Comparison of ENCODE assay signal across 16 cellular contexts in genomic region chr11:120554771-120555432, GRCh38. TPM values are rescaled to one million over a fixed set of nuclear protein-coding genes. Genes with fewer than 3 reads are reported as not detected.
DNase-seq lines count a peak whose midpoint lies in the region; ATAC-seq, FAIRE-seq and TF ChIP-seq lines count a peak whose summit lies in the region.
"Had no signal": no experiment of that assay in that cellular context is flagged by ENCODE, and none has a peak within 500 bp of the region (broad histone marks: within the 10 kb centered on the region; RNA-seq: fewer than 3 reads in every experiment).

No MANE protein-coding gene starts in this region.

- peak overlapping the region; percentile 84 for H2AFZ ChIP-seq in GM23338
- H2AFZ ChIP-seq in astrocyte (ENCODE audit: low read depth, low read length) = peak overlapping the region; percentile 42
- H2AFZ ChIP-seq: parathyroid adenoma had no signal

- FAIRE-seq in astrocyte (lab: Jason Lieb, UNC) = no peak

- peaks cover 41% of the 10 kb centered on the region for H3K4me1 ChIP-seq in GM23338 (ENCODE audit: insufficient read depth)
- peaks cover 4% of the 10 kb centered on the region for H3K4me1 ChIP-seq in astrocyte (ENCODE audit: insufficient read depth, low read length)
- H3K4me1 ChIP-seq: parathyroid adenoma, stomach had no signal

- H3K4me1 Mint-ChIP-seq in GM23338 = peaks cover 57% of the 10 kb centered on the region
- H3K4me1 Mint-ChIP-seq in astrocyte (ENCODE audit: low read depth, unreplicated experiment) = peaks cover 43% of the 10 kb centered on the region
- peaks cover 2% of the 10 kb centered on the region for H3K4me1 Mint-ChIP-seq in activated CD4-positive, alpha-beta T cell treated with anti-CD3 and anti-CD28 coated beads, Interleukin-2, amount 10 ng/mL, durations not matched to agents 24 days and 14 days

- H3K9me2 ChIP-seq in GM23338 (ENCODE audit: insufficient read depth) = no peaks in the 10 kb centered on the region

- no peaks in the 10 kb centered on the region for H4K20me1 ChIP-seq in GM23338 (replicated peaks; ENCODE audit: insufficient read depth)
- H4K20me1 ChIP-seq in astrocyte (ENCODE audit: insufficient read depth, low read length) = no peaks in the 10 kb centered on the region

- H3K9ac ChIP-seq in astrocyte (ENCODE audit: low read length) = no peak overlapping the region
- H3K9ac ChIP-seq: parathyroid adenoma had no signal

- H3F3A ChIP-seq in GM23338 (replicated peaks; ENCODE audit: low read depth) = peaks cover 11% of the 10 kb centered on the region

- H3K27ac Mint-ChIP-seq in GM23338 (peak overlapping the region; percentile 91), astrocyte (ENCODE audit: unreplicated experiment) (no peak overlapping the region)
- no peak overlapping the region for H3K27ac Mint-ChIP-seq in activated CD4-positive, alpha-beta T cell treated with anti-CD3 and anti-CD28 coated beads, Interleukin-2, amount 10 ng/mL, durations not matched to agents 24 days and 14 days
- H3K27ac Mint-ChIP-seq: activated T-helper 2 cell treated with anti-CD3 and anti-CD28 coated beads, Interferon-gamma antibody, Interleukin-2, Interleukin-4, amounts not matched to agents 10 μg/mL and 5 μg/mL and 100 μg/mL, durations not matched to agents 14 hours and 24 hours and 36 hours had no signal

- H3K9me3 ChIP-seq in AG04450 (ENCODE audit: control insufficient read depth, insufficient read depth, low read length) = no peaks in the 10 kb centered on the region
- no peaks in the 10 kb centered on the region for H3K9me3 ChIP-seq in astrocyte (ENCODE audit: insufficient read depth, low read depth, low read length)
- H3K9me3 ChIP-seq: left ventricle myocardium inferior, stomach had no signal

- intact Hi-C loops in activated CD4-positive, alpha-beta T cell treated with anti-CD3 and anti-CD28 coated beads, Interleukin-2, amount 10 ng/mL, durations not matched to agents 24 days and 14 days (cut with micrococcal nuclease) = no loop called here

- CTCF ChIA-PET in AG04450 (lab: Charles Lee) = interaction anchor here (0.6 to 1.7 kb wide), 3 partner anchors 12 to 130 kb away, joined by 3 to 6 read pairs (median 4); no protein-coding TSS in a partner anchor

- peak; percentile 77 for ATAC-seq in GM23338

- H3K4me3 Mint-ChIP-seq in GM23338 (peak overlapping the region; percentile 42; the same call in 2 of the 3 replicates), astrocyte (ENCODE audit: unreplicated experiment) (no peak overlapping the region)
- H3K4me3 Mint-ChIP-seq in activated CD4-positive, alpha-beta T cell treated with anti-CD3 and anti-CD28 coated beads, Interleukin-2, amount 10 ng/mL, durations not matched to agents 24 days and 14 days = no peak overlapping the region

- DNase-seq in AG04450 (ENCODE audit: low read depth, low spot score) = peak; percentile 26
- peak; percentile 72 for DNase-seq in GM23338 (ENCODE audit: low spot score)
- DNase-seq in astrocyte (ENCODE audit: low read depth) = peak; percentile 30
- peak; percentile 79 for DNase-seq in islet precursor cell
- DNase-seq in activated CD4-positive, alpha-beta T cell treated with anti-CD3 and anti-CD28 coated beads for 48 hours = no peak
- DNase-seq in DMS53 treated with DMSO at 0.1 percent for 48 hours (lab: John Stamatoyannopoulos, UW; ENCODE audit: unreplicated experiment) = no peak
- no peak for DNase-seq in activated CD4-positive, alpha-beta T cell treated with anti-CD3 and anti-CD28 coated beads, Interleukin-2, amount 10 ng/mL, durations not matched to agents 24 days and 14 days
- no peak for DNase-seq in NCI-H2171 (lab: John Stamatoyannopoulos, UW)
- DNase-seq: DND-41; left ventricle myocardium inferior; NCI-H2227 treated with DMSO at 0.1 percent for 48 hours; SIG-M5; stimulated activated CD4-positive, alpha-beta T cell treated with anti-CD3 and anti-CD28 coated beads, Interleukin-4, amount 100 ng/mL, for 24 hours; stomach had no signal

- H3K9me3 Mint-ChIP-seq in GM23338 = no peaks in the 10 kb centered on the region
- H3K9me3 Mint-ChIP-seq in astrocyte (ENCODE audit: unreplicated experiment) = no peaks in the 10 kb centered on the region
- H3K9me3 Mint-ChIP-seq in activated CD4-positive, alpha-beta T cell treated with anti-CD3 and anti-CD28 coated beads, Interleukin-2, amount 10 ng/mL, durations not matched to agents 24 days and 14 days = no peaks in the 10 kb centered on the region
- H3K9me3 Mint-ChIP-seq: activated T-helper 2 cell treated with anti-CD3 and anti-CD28 coated beads, Interferon-gamma antibody, Interleukin-2, Interleukin-4, amounts not matched to agents 10 μg/mL and 5 μg/mL and 100 μg/mL, durations not matched to agents 14 hours and 24 hours and 36 hours had no signal

- H3K36me3 ChIP-seq in GM23338 (ENCODE audit: insufficient read depth) (no peaks in the 10 kb centered on the region), astrocyte (ENCODE audit: insufficient read depth, low read length) (no peaks in the 10 kb centered on the region)
- H3K36me3 ChIP-seq: left ventricle myocardium inferior, stomach had no signal

- no peaks in the 10 kb centered on the region for H3K27me3 ChIP-seq in AG04450 (ENCODE audit: control insufficient read depth, insufficient read depth, low read length)
- no peaks in the 10 kb centered on the region; the same call in 1 of the 2 replicates for H3K27me3 ChIP-seq in GM23338 (ENCODE audit: insufficient read depth)
- no peaks in the 10 kb centered on the region for H3K27me3 ChIP-seq in astrocyte (ENCODE audit: insufficient read depth, low read length)

- peak overlapping the region; percentile 57 for H3K27ac ChIP-seq in AG04450 (ENCODE audit: low read depth, low read length)
- peak overlapping the region; percentile 65; the same call in 1 of the 2 replicates for H3K27ac ChIP-seq in GM23338 (ENCODE audit: low read depth)
- H3K27ac ChIP-seq in astrocyte (ENCODE audit: low read depth, low read length) = no peak overlapping the region
- H3K27ac ChIP-seq: left ventricle myocardium inferior, parathyroid adenoma, stomach had no signal

- H3K36me3 Mint-ChIP-seq in GM23338 (ENCODE audit: low read depth) (no peaks in the 10 kb centered on the region), astrocyte (ENCODE audit: low read depth, unreplicated experiment) (no peaks in the 10 kb centered on the region)
- H3K36me3 Mint-ChIP-seq in activated CD4-positive, alpha-beta T cell treated with anti-CD3 and anti-CD28 coated beads, Interleukin-2, amount 10 ng/mL, durations not matched to agents 24 days and 14 days (ENCODE audit: low read depth) = no peaks in the 10 kb centered on the region

- POLR2A ChIA-PET in AG04450 (lab: Yijun Ruan, JAX) = interaction anchor here (0.8 kb wide), 1 partner anchor 8 kb away, joined by 4 read pairs; no protein-coding TSS in a partner anchor

- TF ChIP-seq CTCF in AG04450 (IDR thresholded peaks at IDR 0.05; ENCODE audit: low read depth, low read length) = no peak
- TF ChIP-seq CTCF in GM23338 (conservative IDR thresholded peaks at IDR 0.05; ENCODE audit: low read depth in 2 of 2) = no peak
- TF ChIP-seq CTCF in astrocyte (IDR thresholded peaks at IDR 0.05; ENCODE audit: insufficient read depth, low read depth, low read length) = no peak

- H3K27me3 Mint-ChIP-seq in GM23338 (ENCODE audit: insufficient read depth, low read depth, poor library complexity) = peaks cover 8% of the 10 kb centered on the region
- H3K27me3 Mint-ChIP-seq in astrocyte (ENCODE audit: low read depth, unreplicated experiment) = peaks cover 14% of the 10 kb centered on the region
- peaks cover under 1% of the 10 kb centered on the region for H3K27me3 Mint-ChIP-seq in activated CD4-positive, alpha-beta T cell treated with anti-CD3 and anti-CD28 coated beads, Interleukin-2, amount 10 ng/mL, durations not matched to agents 24 days and 14 days

- H3K4me2 ChIP-seq in GM23338 = peak overlapping the region; percentile 74
- H3K4me2 ChIP-seq in astrocyte (ENCODE audit: low read length) = no peak overlapping the region

- H3K4me3 ChIP-seq in AG04450 (ENCODE audit: low read depth, low read length) (no peak overlapping the region), GM23338 (peak overlapping the region; percentile 33; the same call in 1 of the 2 replicates), astrocyte (ENCODE audit: insufficient read depth, low read depth, low read length) (no peak overlapping the region)
- H3K4me3 ChIP-seq: left ventricle myocardium inferior, stomach had no signal

- no peaks in the 10 kb centered on the region for H3K79me2 ChIP-seq in GM23338 (replicated peaks; ENCODE audit: insufficient read depth)
- no peaks in the 10 kb centered on the region for H3K79me2 ChIP-seq in astrocyte (ENCODE audit: insufficient read depth, low read length)
- H3K79me2 ChIP-seq: parathyroid adenoma had no signal

TF ChIP-seq in GM23338, 12 proteins besides CTCF, POLR2A, EP300 and RAD21:
- TF ChIP-seq ETS1 (IDR thresholded peaks at IDR 0.05) = no peak

RNA-seq across cellular contexts. Expression of gene GRIK4, which starts 43.4 kb away (rescaled TPM):
- 0.55 and 0.68 TPM in 2 replicates for polyA plus RNA-seq in AG04450 (2011; rRNA removed)
- polyA minus RNA-seq in AG04450 (2011; rRNA and poly(A)+ RNA removed) = 0.91 and 1.5 TPM in 2 replicates
- total RNA-seq in GM23338 (2014; rRNA removed; shearing (Covaris generic)) = 1.4 and 2.2 TPM in 2 replicates
- polyA plus RNA-seq in GM23338 (2016; fragmentation: Nextera tagmentation; extraction: Ambion mirVana) = 0.63 and 1.1 TPM in 2 replicates
- total RNA-seq in astrocyte = 2.2 and 3.9 TPM in 2 replicates
- total RNA-seq in activated CD4-positive, alpha-beta T cell treated with anti-CD3 and anti-CD28 coated beads, Interleukin-2, amount 10 ng/mL, durations not matched to agents 24 days and 14 days = 0.02 and 0.09 TPM in 2 replicates
- total RNA-seq: activated T-helper 2 cell treated with anti-CD3 and anti-CD28 coated beads, Interferon-gamma antibody, Interleukin-2, Interleukin-4, amounts not matched to agents 10 μg/mL and 5 μg/mL and 100 μg/mL, durations not matched to agents 14 hours and 24 hours and 36 hours; stomach had no signal

Comparison
In these comparisons a context has a peak if more than half of its experiments do, and no peak if none do; other contexts are left out.
1. DNase-seq: peak in AG04450 (single experiment), GM23338 (single experiment), astrocyte (single experiment) and islet precursor cell (single experiment); none in activated CD4-positive, alpha-beta T cell treated with anti-CD3 and anti-CD28 coated beads for 48 hours (single experiment), DMS53 treated with DMSO at 0.1 percent for 48 hours (single experiment), activated CD4-positive, alpha-beta T cell treated with anti-CD3 and anti-CD28 coated beads, Interleukin-2, amount 10 ng/mL, durations not matched to agents 24 days and 14 days (single experiment) and NCI-H2171 (single experiment).